In genomic region chr1:6124341-6124740, GRCh38 we compare ENCODE assay signal across 17 cellular contexts. TPM values are rescaled to one million over a fixed set of nuclear protein-coding genes. Genes with fewer than 3 reads are reported as not detected.
DNase-seq lines count a peak whose midpoint lies in the region; ATAC-seq, FAIRE-seq and TF ChIP-seq lines count a peak whose summit lies in the region.
"Had no signal": no experiment of that assay in that cellular context is flagged by ENCODE, and none has a peak within 500 bp of the region (broad histone marks: within the 10 kb centered on the region; RNA-seq: fewer than 3 reads in every experiment).

No MANE protein-coding gene starts in this region.

- H3K4me1 Mint-ChIP-seq in CD4-positive, alpha-beta T cell (ENCODE audit: low read depth) = peaks cover 5% of the 10 kb centered on the region
- H3K4me1 Mint-ChIP-seq: GM23338 had no signal

- H2BK12ac ChIP-seq in H1 (ENCODE audit: low read depth, low read length) = no peak overlapping the region

- H3K23me2 ChIP-seq in H1 (ENCODE audit: low read depth, low read length) = no peaks in the 10 kb centered on the region

- H2AK5ac ChIP-seq in H1 (ENCODE audit: low read depth, low read length) = no peak overlapping the region

- H3K27ac ChIP-seq in H1 (ENCODE audit: low read depth, low read length) (no peak overlapping the region), lower lobe of right lung (no peak overlapping the region), upper lobe of right lung (no peak overlapping the region)
- no peak overlapping the region for H3K27ac ChIP-seq in CD4-positive, alpha-beta T cell (ENCODE audit: low read depth, low read length)

- no peak overlapping the region for H3K9ac ChIP-seq in H1 (replicated peaks in 1 of 4; ENCODE audit: extremely low read depth in 1 of 4, low read depth in 3 of 4, low read length in 3 of 4)

- H3K14ac ChIP-seq in H1 (ENCODE audit: insufficient read length) = no peak overlapping the region

- H3K9me3 ChIP-seq in H1 (ENCODE audit: insufficient read depth in 2 of 2, low read depth in 1 of 2, low read length in 1 of 2) (no peaks in the 10 kb centered on the region), lower lobe of right lung (no peaks in the 10 kb centered on the region), upper lobe of right lung (no peaks in the 10 kb centered on the region)
- H3K9me3 ChIP-seq in CD4-positive, alpha-beta T cell (ENCODE audit: control insufficient read depth, low read length) = no peaks in the 10 kb centered on the region
- H3K9me3 ChIP-seq: BLaER1 treated with 17β-estradiol and CSF1 and Interleukin-3, amounts not matched to agents 10 nM and 100 nM had no signal

- H2BK5ac ChIP-seq in H1 (ENCODE audit: low read depth, low read length) = no peak overlapping the region

- TF ChIP-seq RAD21 in H1 (IDR thresholded peaks at IDR 0.05 in 1 of 2, conservative IDR thresholded peaks at IDR 0.05 in 1 of 2; ENCODE audit: low read depth in 2 of 2, low read length in 2 of 2) = no peak

- H3K4me3 ChIP-seq in H1 (ENCODE audit: extremely low read depth in 1 of 4, insufficient read depth in 2 of 4, low read depth in 3 of 4, low read length in 4 of 4) = no peak overlapping the region
- H3K4me3 ChIP-seq in lower lobe of right lung = no peak overlapping the region
- no peak overlapping the region for H3K4me3 ChIP-seq in upper lobe of right lung
- H3K4me3 ChIP-seq: BLaER1 treated with 17β-estradiol and CSF1 and Interleukin-3, amounts not matched to agents 10 nM and 100 nM; GM23338 had no signal

- no peak overlapping the region for H3K4me3 Mint-ChIP-seq in CD4-positive, alpha-beta T cell
- H3K4me3 Mint-ChIP-seq: CD4-positive, CD25-positive, alpha-beta regulatory T cell; GM23338; H9 had no signal

- no peaks in the 10 kb centered on the region for H3K36me3 Mint-ChIP-seq in CD4-positive, alpha-beta T cell (ENCODE audit: low read depth)
- H3K36me3 Mint-ChIP-seq: CD4-positive, CD25-positive, alpha-beta regulatory T cell had no signal

- H3K36me3 ChIP-seq in H1 (ENCODE audit: control insufficient read depth in 2 of 4, insufficient read depth in 4 of 4, low read length in 3 of 4) (no peaks in the 10 kb centered on the region), lower lobe of right lung (no peaks in the 10 kb centered on the region), upper lobe of right lung (no peaks in the 10 kb centered on the region)
- H3K36me3 ChIP-seq: BLaER1 treated with 17β-estradiol and CSF1 and Interleukin-3, amounts not matched to agents 10 nM and 100 nM had no signal

- no peak overlapping the region for H3K27ac Mint-ChIP-seq in CD4-positive, alpha-beta T cell
- H3K27ac Mint-ChIP-seq: CD4-positive, CD25-positive, alpha-beta regulatory T cell; GM23338; H9 had no signal

- TF ChIP-seq CTCF in H1 (IDR thresholded peaks at IDR 0.05; ENCODE audit: control extremely low read depth in 1 of 3, insufficient read depth in 1 of 3, low read depth in 1 of 3, low read length in 3 of 3) = no peak
- no peak for TF ChIP-seq CTCF in lower lobe of right lung (IDR thresholded peaks at IDR 0.05)
- no peak for TF ChIP-seq CTCF in upper lobe of right lung (IDR thresholded peaks at IDR 0.05)
- TF ChIP-seq CTCF in CD4-positive, alpha-beta T cell (IDR thresholded peaks at IDR 0.05) = no peak

- no peak overlapping the region for H4K5ac ChIP-seq in H1 (ENCODE audit: insufficient read length, low read depth, low read length)

- H2BK20ac ChIP-seq in H1 (ENCODE audit: low read length) = no peak overlapping the region

- H4K8ac ChIP-seq in H1 (ENCODE audit: extremely low read depth, insufficient read depth, low read length) = peak overlapping the region; percentile 57; the same call in 1 of the 2 replicates

- H3K18ac ChIP-seq in H1 (ENCODE audit: extremely low read depth, low read length) = no peak overlapping the region

- ATAC-seq in Right ventricle myocardium superior (ENCODE audit: poor library complexity) = no peak
- ATAC-seq in Right ventricle myocardium inferior = no peak
- no peak for ATAC-seq in lower lobe of right lung
- ATAC-seq in upper lobe of right lung = no peak
- no peak for ATAC-seq in GM21447 (IDR thresholded peaks at IDR 0.05; ENCODE audit: unreplicated experiment)
- ATAC-seq in CD4-positive, alpha-beta T cell (ENCODE audit: poor library complexity) = no peak
- ATAC-seq: GM23338 had no signal

- no peak for TF ChIP-seq POLR2A in H1 (IDR thresholded peaks at IDR 0.05; ENCODE audit: control extremely low read depth in 1 of 2, low read depth in 2 of 2, low read length in 2 of 2)

- no peak for FAIRE-seq in H1 (lab: Jason Lieb, UNC)
- FAIRE-seq: GM18507 had no signal

- no peak overlapping the region for H3K23ac ChIP-seq in H1 (ENCODE audit: insufficient read length)

- peaks cover 0 to 16% (median 12%) of the 10 kb centered on the region in 4 experiments; a peak in 6 of 7 replicates for H3K27me3 ChIP-seq in H1 (replicated peaks in 1 of 4; ENCODE audit: control insufficient read depth in 3 of 4, extremely low read depth in 1 of 4, insufficient read depth in 3 of 4, low read length in 3 of 4)
- H3K27me3 ChIP-seq in lower lobe of right lung (ENCODE audit: low read depth) = peaks cover 9% of the 10 kb centered on the region
- H3K27me3 ChIP-seq in upper lobe of right lung = no peaks in the 10 kb centered on the region
- no peaks in the 10 kb centered on the region for H3K27me3 ChIP-seq in CD4-positive, alpha-beta T cell (ENCODE audit: control insufficient read depth, insufficient read depth, low read length)
- H3K27me3 ChIP-seq: BLaER1 treated with 17β-estradiol and CSF1 and Interleukin-3, amounts not matched to agents 10 nM and 100 nM had no signal

- peaks cover 4% of the 10 kb centered on the region for H3K27me3 Mint-ChIP-seq in CD4-positive, alpha-beta T cell

- H2BK120ac ChIP-seq in H1 (replicated peaks; ENCODE audit: low read depth, low read length) = no peak overlapping the region

- no peaks in the 10 kb centered on the region for H3K79me1 ChIP-seq in H1 (ENCODE audit: low read depth, low read length)

- no peaks in the 10 kb centered on the region for H3K9me3 Mint-ChIP-seq in CD4-positive, alpha-beta T cell
- H3K9me3 Mint-ChIP-seq: GM23338, H9 had no signal

- POLR2A ChIA-PET in H1 (lab: Charles Lee; ENCODE audit: partially characterized antibody) = no interaction called here
- POLR2A ChIA-PET in CD4-positive, alpha-beta T cell (lab: Charles Lee) = no interaction called here

- H4K91ac ChIP-seq in H1 (replicated peaks; ENCODE audit: insufficient read length, low read length) = no peak overlapping the region

- intact Hi-C loops in Right ventricle myocardium superior (cut with DNase I) = no loop called here
- intact Hi-C loops in Right ventricle myocardium inferior (cut with DNase I) = no loop called here
- intact Hi-C loops in lower lobe of right lung (cut with DNase I) = no loop called here
- intact Hi-C loops in upper lobe of right lung (cut with DNase I) = no loop called here
- intact Hi-C loops in CD4-positive, alpha-beta T cell (cut with DNase I, micrococcal nuclease) = no loop called here

- 92% methylated on average over 11 of the region's 12 CpGs; no CpG with 5 or more reads in 1 of the 2 experiments for WGBS in H1 (ENCODE audit: extremely low coverage in 1 of 2, insufficient coverage in 1 of 2, insufficient read length in 1 of 2, insufficient replicate concordance in 2 of 2, low coverage in 1 of 2, low lambda C conversion rate in 2 of 2, missing lambda C conversion rate in 1 of 2), 2 experiments

- H3K56ac ChIP-seq in H1 (replicated peaks; ENCODE audit: insufficient read length, low read depth, low read length) = no peak overlapping the region

- H2BK15ac ChIP-seq in H1 (ENCODE audit: low read length) = no peak overlapping the region

- H3K79me2 ChIP-seq in H1 (ENCODE audit: control insufficient read depth in 1 of 2, insufficient read depth in 2 of 2, low read length in 2 of 2) = no peaks in the 10 kb centered on the region

- H3K4me1 ChIP-seq in H1 (replicated peaks in 1 of 4; ENCODE audit: control insufficient read depth in 3 of 4, insufficient read depth in 4 of 4, low read length in 3 of 4) (peaks cover 0 to 9% (median 4%) of the 10 kb centered on the region in 4 experiments; a peak in 4 of 7 replicates), lower lobe of right lung (peaks cover 8% of the 10 kb centered on the region), upper lobe of right lung (peaks cover 5% of the 10 kb centered on the region)

- no peak for TF ChIP-seq EP300 in H1 (IDR thresholded peaks at IDR 0.05; ENCODE audit: borderline replicate concordance in 1 of 2, low read depth in 2 of 2, low read length in 2 of 2)

- no peaks in the 10 kb centered on the region for H4K20me1 ChIP-seq in H1 (replicated peaks in 1 of 2; ENCODE audit: control insufficient read depth in 1 of 2, insufficient read depth in 2 of 2, low read length in 2 of 2)

- CTCF ChIA-PET in H1 (lab: Charles Lee; ENCODE audit: partially characterized antibody) = no interaction called here
- CTCF ChIA-PET in CD4-positive, alpha-beta T cell (lab: Charles Lee) = no interaction called here

- no peak overlapping the region for H2AFZ ChIP-seq in H1 (ENCODE audit: low read length)
- H2AFZ ChIP-seq: GM23338 had no signal

- H3K4ac ChIP-seq in H1 (replicated peaks; ENCODE audit: insufficient read length, low read depth, low read length) = no peak overlapping the region

- H3K4me2 ChIP-seq in H1 (ENCODE audit: insufficient read depth in 1 of 2, low read depth in 2 of 2, low read length in 2 of 2) = no peak overlapping the region
- H3K4me2 ChIP-seq: GM23338 had no signal

- DNase-seq in Right ventricle myocardium superior = peak; percentile 35
- DNase-seq in Right ventricle myocardium inferior (ENCODE audit: missing footprints) = no peak
- no peak for DNase-seq in H1 (ENCODE audit: low read depth in 1 of 2, low spot score in 2 of 2)
- DNase-seq in lower lobe of right lung = peak; percentile 37
- DNase-seq in upper lobe of right lung = peak; percentile 61
- no peak for DNase-seq in NCI-H128 (lab: John Stamatoyannopoulos, UW; ENCODE audit: unreplicated experiment)
- DNase-seq in CD4-positive, alpha-beta T cell = no peak
- DNase-seq: 8988T; AML-193; Calu3; CD4-positive, CD25-positive, alpha-beta regulatory T cell; DMS 273 treated with DMSO at 0.1 percent for 48 hours; H9 had no signal

TF ChIP-seq in H1, 55 proteins besides CTCF, POLR2A, EP300 and RAD21 (continues in another document):
- TF ChIP-seq RXRA (IDR thresholded peaks at IDR 0.05; ENCODE audit: insufficient read depth, low read depth, low read length) (no peak), TEAD4 (IDR thresholded peaks at IDR 0.05; ENCODE audit: low read depth, low read length) (no peak)

RNA-seq across cellular contexts. Expression of gene CHD5, which starts 55.8 kb away (rescaled TPM):
- total RNA-seq in Right ventricle myocardium superior = not detected
- total RNA-seq in Right ventricle myocardium inferior = 0.05 TPM
- total RNA-seq in H1 (2021; fragmentation: NEBNext Ultra II Directional; extraction: Animal tissue kit (Norgen Biotek cat#: 25700)) = 0.94 and 1.8 TPM in 2 replicates
- 0.42 and 0.58 TPM in 2 replicates for polyA plus RNA-seq in H1 (2011; rRNA removed)
- polyA plus RNA-seq in H1 (2011; cell fraction: cytosol; rRNA removed) = 0.48 TPM
- 3.5 TPM for polyA plus RNA-seq in H1 (2011; cell fraction: nucleus; rRNA removed)
- polyA plus RNA-seq in H1 (2012, experiment 1 of 2) = 0.48 to 1.5 TPM (median 0.97 TPM) in 4 replicates
- 0.43 TPM for polyA plus RNA-seq in H1 (2012, experiment 2 of 2)
- 0.77 TPM for polyA plus RNA-seq in H1 (2013, experiment 1 of 2)
- 0.31 TPM for polyA plus RNA-seq in H1 (2013, experiment 2 of 2)
- 0.47 and 0.80 TPM in 2 replicates for polyA minus RNA-seq in H1 (2011; rRNA and poly(A)+ RNA removed)
- 0.37 TPM for polyA minus RNA-seq in H1 (2011; cell fraction: cytosol; rRNA and poly(A)+ RNA removed)
- polyA minus RNA-seq in H1 (2011; cell fraction: nucleus; rRNA and poly(A)+ RNA removed) = 0.90 TPM
- 0.56 TPM for total RNA-seq in lower lobe of right lung
- total RNA-seq in upper lobe of right lung = 0.23 TPM
- under 1 TPM; 0.25 to 0.34 TPM for total RNA-seq in CD4-positive, alpha-beta T cell
- total RNA-seq: CD4-positive, CD25-positive, alpha-beta regulatory T cell had no signal
- polyA plus RNA-seq: CD4-positive, CD25-positive, alpha-beta regulatory T cell had no signal

Comparison
In these comparisons a context has a peak if more than half of its experiments do, and no peak if none do; other contexts are left out.
1. DNase-seq: peak in Right ventricle myocardium superior (single experiment), lower lobe of right lung (single experiment) and upper lobe of right lung (single experiment); none in Right ventricle myocardium inferior (single experiment), H1 (0 of 2), NCI-H128 (single experiment) and CD4-positive, alpha-beta T cell (0 of 10).